31 cellular contexts compared by ENCODE assay signal in the genomic region with DNA sequence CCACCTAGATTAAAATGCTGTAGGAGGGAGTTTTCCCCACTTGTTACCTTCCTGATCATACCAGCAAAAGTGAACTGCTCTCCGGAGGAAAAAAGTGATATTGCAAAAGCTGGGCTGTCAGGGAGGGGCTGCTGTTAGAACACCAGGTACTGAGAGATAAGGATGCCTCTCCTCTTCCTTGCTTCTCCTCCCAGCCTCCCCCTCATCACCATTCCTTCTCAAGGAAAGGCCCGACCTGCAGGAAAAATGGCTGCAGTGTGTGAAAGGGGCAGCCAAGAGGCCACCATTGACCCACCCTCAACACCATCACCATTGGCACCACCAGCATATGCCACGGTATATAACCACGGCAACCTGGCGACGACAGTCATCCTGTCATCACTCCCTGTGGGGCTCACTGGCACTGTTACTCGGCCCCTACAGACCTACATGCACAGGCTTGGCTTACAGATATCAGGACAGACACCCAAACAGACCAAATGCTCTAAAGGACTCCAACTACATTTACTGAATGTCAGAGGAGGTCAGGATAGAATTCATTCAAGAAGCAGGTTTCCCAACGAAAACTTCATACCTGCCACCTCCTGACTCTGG.
"Had no signal": no experiment of that assay in that cellular context is flagged by ENCODE, and none has a peak within 500 bp of the region (broad histone marks: within the 10 kb centered on the region; RNA-seq: fewer than 3 reads in every experiment).

No MANE protein-coding gene starts in this region.

- H3K27ac Mint-ChIP-seq: naive thymus-derived CD8-positive, alpha-beta T cell; natural killer cell treated with Interleukin-12 subunit alpha and Interleukin-12 subunit beta and Interleukin-15 and Interleukin-18, amount 100 ng/mL, for 72 hours; nephron progenitor cell; progenitor cell of endocrine pancreas; stimulated activated effector memory CD8-positive, alpha-beta T cell treated with anti-CD3 and anti-CD28 coated beads, Interleukin-12 subunit alpha, Interleukin-12 subunit beta, amount 100 ng/mL, for 72 hours; stimulated activated naive B cell treated with anti-CD40 and anti-IgM and Interleukin-4, amounts not matched to agents 10 μg/mL and 1 μg/mL and 100 μg/mL, for 72 hours; stimulated activated naive CD8-positive, alpha-beta T cell treated with anti-CD3 and anti-CD28 coated beads, Interleukin-15, Interleukin-2, amounts not matched to agents 100 ng/mL and 50 ng/mL, for 24 hours had no signal

- H3K27me3 ChIP-seq: ovary, right lobe of liver, sigmoid colon, stomach, thyroid gland, tibial nerve, upper lobe of left lung, vagina had no signal

- H3K27ac ChIP-seq: neutrophil, ovary, parathyroid adenoma, psoas muscle, right lobe of liver, sigmoid colon, stomach, thoracic aorta, thyroid gland, tibial nerve, upper lobe of left lung, vagina had no signal

- H3K9me3 Mint-ChIP-seq: naive thymus-derived CD8-positive, alpha-beta T cell; natural killer cell treated with Interleukin-12 subunit alpha and Interleukin-12 subunit beta and Interleukin-15 and Interleukin-18, amount 100 ng/mL, for 72 hours; nephron progenitor cell; neural crest cell; stimulated activated effector memory CD8-positive, alpha-beta T cell treated with anti-CD3 and anti-CD28 coated beads, Interleukin-12 subunit alpha, Interleukin-12 subunit beta, amount 100 ng/mL, for 72 hours; stimulated activated naive B cell treated with anti-CD40 and anti-IgM and Interleukin-4, amounts not matched to agents 10 μg/mL and 1 μg/mL and 100 μg/mL, for 72 hours; stimulated activated naive CD8-positive, alpha-beta T cell treated with anti-CD3 and anti-CD28 coated beads, Interleukin-15, Interleukin-2, amounts not matched to agents 100 ng/mL and 50 ng/mL, for 24 hours had no signal

- H3K4me1 Mint-ChIP-seq: naive thymus-derived CD8-positive, alpha-beta T cell had no signal

- H3K9ac ChIP-seq: parathyroid adenoma had no signal

- H3K4me3 ChIP-seq: ovary, psoas muscle, right lobe of liver, sigmoid colon, stomach, thoracic aorta, thyroid gland, tibial nerve, upper lobe of left lung, vagina had no signal

- H3K79me2 ChIP-seq: parathyroid adenoma had no signal

- FAIRE-seq: small intestine, urothelium cell line had no signal

- H3K9me3 ChIP-seq: neutrophil, ovary, psoas muscle, right lobe of liver, sigmoid colon, stomach, thoracic aorta, thyroid gland, tibial nerve, upper lobe of left lung, vagina had no signal

- H3K36me3 ChIP-seq: neutrophil, ovary, right lobe of liver, sigmoid colon, stomach, thoracic aorta, thyroid gland, tibial nerve, upper lobe of left lung, vagina had no signal

- H3K36me3 Mint-ChIP-seq: naive thymus-derived CD8-positive, alpha-beta T cell; natural killer cell treated with Interleukin-12 subunit alpha and Interleukin-12 subunit beta and Interleukin-15 and Interleukin-18, amount 100 ng/mL, for 72 hours; stimulated activated effector memory CD8-positive, alpha-beta T cell treated with anti-CD3 and anti-CD28 coated beads, Interleukin-12 subunit alpha, Interleukin-12 subunit beta, amount 100 ng/mL, for 72 hours; stimulated activated naive B cell treated with anti-CD40 and anti-IgM and Interleukin-4, amounts not matched to agents 10 μg/mL and 1 μg/mL and 100 μg/mL, for 72 hours had no signal

- ATAC-seq: naive thymus-derived CD8-positive, alpha-beta T cell; natural killer cell treated with Interleukin-12 subunit alpha and Interleukin-12 subunit beta and Interleukin-15 and Interleukin-18, amount 100 ng/mL, for 72 hours; psoas muscle; right cardiac atrium; stimulated activated effector memory CD8-positive, alpha-beta T cell treated with anti-CD3 and anti-CD28 coated beads, Interleukin-12 subunit alpha, Interleukin-12 subunit beta, amount 100 ng/mL, for 72 hours; stimulated activated naive B cell treated with anti-CD40 and anti-IgM and Interleukin-4, amounts not matched to agents 10 μg/mL and 1 μg/mL and 100 μg/mL, for 72 hours had no signal

- H2AFZ ChIP-seq: parathyroid adenoma had no signal

- H3K4me3 Mint-ChIP-seq: naive thymus-derived CD8-positive, alpha-beta T cell; natural killer cell treated with Interleukin-12 subunit alpha and Interleukin-12 subunit beta and Interleukin-15 and Interleukin-18, amount 100 ng/mL, for 72 hours; nephron progenitor cell; neural crest cell; stimulated activated effector memory CD8-positive, alpha-beta T cell treated with anti-CD3 and anti-CD28 coated beads, Interleukin-12 subunit alpha, Interleukin-12 subunit beta, amount 100 ng/mL, for 72 hours; stimulated activated naive B cell treated with anti-CD40 and anti-IgM and Interleukin-4, amounts not matched to agents 10 μg/mL and 1 μg/mL and 100 μg/mL, for 72 hours; stimulated activated naive CD8-positive, alpha-beta T cell treated with anti-CD3 and anti-CD28 coated beads, Interleukin-15, Interleukin-2, amounts not matched to agents 100 ng/mL and 50 ng/mL, for 24 hours had no signal

- H3K4me1 ChIP-seq: parathyroid adenoma, psoas muscle, right lobe of liver, sigmoid colon, stomach, tibial nerve, upper lobe of left lung, vagina had no signal

- DNase-seq: naive thymus-derived CD8-positive, alpha-beta T cell; nephron progenitor cell; nucleus accumbens; ovary; posterior cingulate gyrus; psoas muscle; right cardiac atrium; right lobe of liver; sigmoid colon; small intestine; stimulated activated CD4-positive, alpha-beta T cell treated with anti-CD3 and anti-CD28 coated beads, Interleukin-15, amount 100 ng/mL, for 24 hours; stimulated activated CD4-positive, alpha-beta T cell treated with anti-CD3 and anti-CD28 coated beads, Interleukin-2, amount 100 ng/mL, for 24 hours; stimulated activated CD4-positive, alpha-beta T cell treated with anti-CD3 and anti-CD28 coated beads, Interleukin-2, amount 100 ng/mL, for 48 hours; stimulated activated CD4-positive, alpha-beta T cell treated with anti-CD3 and anti-CD28 coated beads, Interleukin-4, amount 100 ng/mL, for 24 hours; stimulated activated naive B cell treated with anti-CD40 and anti-IgM and Interleukin-4, amounts not matched to agents 10 μg/mL and 1 μg/mL and 100 μg/mL, for 72 hours; stimulated activated naive CD4-positive, alpha-beta T cell treated with Interleukin-2 at 50 U/mL for 16 hours; stomach; thyroid gland; trophoblast cell; upper lobe of left lung had no signal
